ENCODE assay signal across 1 cellular context in genomic region chr2:61144697-61145268, GRCh38.
TF ChIP-seq lines count a peak whose summit lies in the region.

No MANE protein-coding gene starts in this region.

TF ChIP-seq in HEK293, 187 proteins besides CTCF, POLR2A, EP300 and RAD21 (continued from another document):
- TF ChIP-seq BCL11A (tag by site-specific recombination; IDR thresholded peaks at IDR 0.05; ENCODE audit: low read depth) (no peak), ZNF433 (tag by site-specific recombination; IDR thresholded peaks at IDR 0.05; ENCODE audit: low read depth) (no peak), ZBTB17 (tag by site-specific recombination; IDR thresholded peaks at IDR 0.05) (peak; percentile 57; the same call in 1 of the 2 replicates), ZNF692 (tag by site-specific recombination; IDR thresholded peaks at IDR 0.05) (no peak), ZNF660 (tag by site-specific recombination; IDR thresholded peaks at IDR 0.05) (0 out of 2 replicates have a peak, but pooled peaks have one; percentile 9), ZNF366 (tag by site-specific recombination; conservative IDR thresholded peaks at IDR 0.05) (no peak), KLF1 (tag by site-specific recombination; IDR thresholded peaks at IDR 0.05) (no peak), ZNF16 (tag by site-specific recombination; IDR thresholded peaks at IDR 0.05; ENCODE audit: low read depth) (no peak), ZNF555 (tag by site-specific recombination; conservative IDR thresholded peaks at IDR 0.05) (no peak)
- TF ChIP-seq, protein P1, sequence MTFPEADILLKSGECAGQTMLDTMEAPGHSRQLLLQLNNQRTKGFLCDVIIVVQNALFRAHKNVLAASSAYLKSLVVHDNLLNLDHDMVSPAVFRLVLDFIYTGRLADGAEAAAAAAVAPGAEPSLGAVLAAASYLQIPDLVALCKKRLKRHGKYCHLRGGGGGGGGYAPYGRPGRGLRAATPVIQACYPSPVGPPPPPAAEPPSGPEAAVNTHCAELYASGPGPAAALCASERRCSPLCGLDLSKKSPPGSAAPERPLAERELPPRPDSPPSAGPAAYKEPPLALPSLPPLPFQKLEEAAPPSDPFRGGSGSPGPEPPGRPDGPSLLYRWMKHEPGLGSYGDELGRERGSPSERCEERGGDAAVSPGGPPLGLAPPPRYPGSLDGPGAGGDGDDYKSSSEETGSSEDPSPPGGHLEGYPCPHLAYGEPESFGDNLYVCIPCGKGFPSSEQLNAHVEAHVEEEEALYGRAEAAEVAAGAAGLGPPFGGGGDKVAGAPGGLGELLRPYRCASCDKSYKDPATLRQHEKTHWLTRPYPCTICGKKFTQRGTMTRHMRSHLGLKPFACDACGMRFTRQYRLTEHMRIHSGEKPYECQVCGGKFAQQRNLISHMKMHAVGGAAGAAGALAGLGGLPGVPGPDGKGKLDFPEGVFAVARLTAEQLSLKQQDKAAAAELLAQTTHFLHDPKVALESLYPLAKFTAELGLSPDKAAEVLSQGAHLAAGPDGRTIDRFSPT (tag by site-specific recombination; IDR thresholded peaks at IDR 0.05) = no peak
- TF ChIP-seq, protein P2, sequence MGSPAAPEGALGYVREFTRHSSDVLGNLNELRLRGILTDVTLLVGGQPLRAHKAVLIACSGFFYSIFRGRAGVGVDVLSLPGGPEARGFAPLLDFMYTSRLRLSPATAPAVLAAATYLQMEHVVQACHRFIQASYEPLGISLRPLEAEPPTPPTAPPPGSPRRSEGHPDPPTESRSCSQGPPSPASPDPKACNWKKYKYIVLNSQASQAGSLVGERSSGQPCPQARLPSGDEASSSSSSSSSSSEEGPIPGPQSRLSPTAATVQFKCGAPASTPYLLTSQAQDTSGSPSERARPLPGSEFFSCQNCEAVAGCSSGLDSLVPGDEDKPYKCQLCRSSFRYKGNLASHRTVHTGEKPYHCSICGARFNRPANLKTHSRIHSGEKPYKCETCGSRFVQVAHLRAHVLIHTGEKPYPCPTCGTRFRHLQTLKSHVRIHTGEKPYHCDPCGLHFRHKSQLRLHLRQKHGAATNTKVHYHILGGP (tag by site-specific recombination; IDR thresholded peaks at IDR 0.05) = no peak
